ENCODE assay signal across 8 cellular contexts in the genomic region with DNA sequence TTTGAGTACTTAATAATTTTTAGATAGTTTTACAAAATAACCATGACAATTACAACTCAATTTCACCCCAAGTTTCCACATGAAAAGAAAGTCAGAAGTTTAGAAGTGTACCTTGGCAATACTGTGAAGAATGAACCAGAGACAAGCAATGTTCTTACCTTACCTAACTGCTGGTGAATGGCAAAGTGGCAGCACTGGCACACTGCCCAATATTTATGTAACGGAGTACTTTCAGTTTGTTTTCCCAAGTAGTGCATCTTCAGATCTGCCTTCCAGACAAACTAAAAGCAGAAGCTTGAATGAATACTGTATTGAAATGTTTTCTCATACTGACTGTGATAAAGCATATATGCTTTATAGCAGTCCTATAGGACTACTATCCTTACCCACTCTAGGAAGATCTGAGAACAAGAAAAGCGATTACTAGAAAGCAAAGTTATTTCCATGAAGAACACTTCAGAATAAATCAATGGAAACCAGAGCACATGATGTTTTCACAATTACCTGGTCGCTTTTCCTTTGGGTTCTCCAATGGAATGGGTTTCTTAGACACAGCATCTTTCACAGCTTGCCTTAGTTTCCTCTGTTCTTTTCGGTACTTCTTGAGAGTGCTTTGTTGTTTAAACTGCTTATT. TPM values are rescaled to one million over a fixed set of nuclear protein-coding genes. Genes with fewer than 3 reads are reported as not detected.
DNase-seq lines count a peak whose midpoint lies in the region; ATAC-seq, FAIRE-seq and TF ChIP-seq lines count a peak whose summit lies in the region.

No MANE protein-coding gene starts in this region.

- H3K27ac Mint-ChIP-seq in natural killer cell treated with Interleukin-12 subunit alpha and Interleukin-12 subunit beta and Interleukin-15 and Interleukin-18, amount 100 ng/mL, for 72 hours: peak overlapping the region; percentile 78 to 91

- TF ChIP-seq CTCF in bronchial epithelial cell (IDR thresholded peaks at IDR 0.05; ENCODE audit: insufficient read depth, low read length, severe bottlenecking): no peak

- H3K9me3 Mint-ChIP-seq in natural killer cell treated with Interleukin-12 subunit alpha and Interleukin-12 subunit beta and Interleukin-15 and Interleukin-18, amount 100 ng/mL, for 72 hours: no peaks in the 10 kb centered on the region

- peak overlapping the region; percentile 90 for H3K4me3 Mint-ChIP-seq in natural killer cell treated with Interleukin-12 subunit alpha and Interleukin-12 subunit beta and Interleukin-15 and Interleukin-18, amount 100 ng/mL, for 72 hours

- no peaks in the 10 kb centered on the region for H3K27me3 ChIP-seq in bronchial epithelial cell (ENCODE audit: control insufficient read depth, insufficient read depth, low read length)

- DNase-seq in ELR (ENCODE audit: low read depth) (peak; percentile 46), NAMALWA (ENCODE audit: low spot score) (peak; percentile 20), bronchial epithelial cell (ENCODE audit: low read depth) (peak; percentile 37), caudate nucleus (lab: John Stamatoyannopoulos, UW) (no peak), 8988T (no peak), activated gamma-delta T cell (lab: John Stamatoyannopoulos, UW) (no peak)
- DNase-seq in natural killer cell treated with Interleukin-12 subunit alpha and Interleukin-12 subunit beta and Interleukin-15 and Interleukin-18, amount 100 ng/mL, for 72 hours (ENCODE audit: low spot score): no peak

- no peak for ATAC-seq in natural killer cell treated with Interleukin-12 subunit alpha and Interleukin-12 subunit beta and Interleukin-15 and Interleukin-18, amount 100 ng/mL, for 72 hours
- ATAC-seq in GM19463 (IDR thresholded peaks at IDR 0.05; ENCODE audit: unreplicated experiment): no peak

- H3K4me1 Mint-ChIP-seq in natural killer cell treated with Interleukin-12 subunit alpha and Interleukin-12 subunit beta and Interleukin-15 and Interleukin-18, amount 100 ng/mL, for 72 hours (ENCODE audit: low read depth in 2 of 2): peaks cover 17 to 26% of the 10 kb centered on the region in 2 donors

- H3K36me3 ChIP-seq in bronchial epithelial cell (ENCODE audit: control insufficient read depth, insufficient read depth, low read length): peaks cover 3% of the 10 kb centered on the region

- peaks cover 34% of the 10 kb centered on the region for H3K36me3 Mint-ChIP-seq in natural killer cell treated with Interleukin-12 subunit alpha and Interleukin-12 subunit beta and Interleukin-15 and Interleukin-18, amount 100 ng/mL, for 72 hours

- peaks cover 10 to 18% of the 10 kb centered on the region in 2 donors for H3K27me3 Mint-ChIP-seq in natural killer cell treated with Interleukin-12 subunit alpha and Interleukin-12 subunit beta and Interleukin-15 and Interleukin-18, amount 100 ng/mL, for 72 hours

- FAIRE-seq in bronchial epithelial cell (lab: Jason Lieb, UNC): no peak

- no peak overlapping the region for H3K27ac ChIP-seq in caudate nucleus (ENCODE audit: low read depth, low read length)

- H3K4me3 ChIP-seq in bronchial epithelial cell (ENCODE audit: low read depth, low read length): no peak overlapping the region

RNA-seq across cellular contexts. Expression of a gene that starts 1.5 kb away (rescaled TPM):
- 18.2 and 22.6 TPM in 2 replicates for total RNA-seq in bronchial epithelial cell
- total RNA-seq in natural killer cell treated with Interleukin-12 subunit alpha and Interleukin-12 subunit beta and Interleukin-15 and Interleukin-18, amount 100 ng/mL, for 72 hours: 10 to 100 TPM; 19.9 to 38.0 TPM

RNA-seq across cellular contexts. Expression of a gene that starts 41.1 kb away (rescaled TPM):
- 10.8 and 11.3 TPM in 2 replicates for total RNA-seq in bronchial epithelial cell
- total RNA-seq in natural killer cell treated with Interleukin-12 subunit alpha and Interleukin-12 subunit beta and Interleukin-15 and Interleukin-18, amount 100 ng/mL, for 72 hours: 1 to 10 TPM; 1.5 to 1.6 TPM

Comparison
In these comparisons a context has a peak if more than half of its experiments do, and no peak if none do; other contexts are left out.
1. DNase-seq: peak in ELR (single experiment), NAMALWA (single experiment) and bronchial epithelial cell (single experiment); none in natural killer cell treated with Interleukin-12 subunit alpha and Interleukin-12 subunit beta and Interleukin-15 and Interleukin-18, amount 100 ng/mL, for 72 hours (single experiment), caudate nucleus (0 of 61), 8988T (single experiment) and activated gamma-delta T cell (single experiment).